ENCODE assay signal across 5 cellular contexts in the genomic region with DNA sequence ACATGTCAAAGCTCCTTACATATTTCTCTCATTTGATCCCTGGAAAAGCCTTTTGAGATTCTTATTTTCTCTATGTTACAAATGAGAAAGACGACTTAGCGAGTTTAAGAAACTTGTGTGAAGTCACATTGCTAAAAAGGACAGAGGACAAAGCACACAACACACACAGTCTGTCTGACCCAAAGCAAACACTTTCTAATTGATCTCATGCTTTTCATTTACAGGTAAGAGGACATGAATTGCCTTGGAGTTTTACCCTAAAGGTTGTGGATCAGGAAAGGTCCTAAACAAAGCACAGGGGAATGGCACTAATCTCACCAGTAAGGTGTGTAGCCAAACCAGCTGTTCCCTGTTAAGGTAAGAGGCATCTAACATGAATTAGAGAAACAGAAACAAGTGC.
"Had no signal": no experiment of that assay in that cellular context is flagged by ENCODE, and none has a peak within 500 bp of the region (broad histone marks: within the 10 kb centered on the region; RNA-seq: fewer than 3 reads in every experiment).

No MANE protein-coding gene starts in this region.

- H3K4me1 Mint-ChIP-seq: IgD-negative memory B cell had no signal

- H3K9me3 Mint-ChIP-seq: GM23338, H9, IgD-negative memory B cell had no signal

- H3K4me3 Mint-ChIP-seq: GM23338, H9, IgD-negative memory B cell had no signal

- H3K27ac Mint-ChIP-seq: GM23338, H9, IgD-negative memory B cell had no signal

- H2AFZ ChIP-seq: GM23338 had no signal

- DNase-seq: H9, HCEC 1CT had no signal

- H3K4me3 ChIP-seq: GM23338 had no signal

- H3K4me2 ChIP-seq: GM23338, KMS-11 had no signal

- H3K27ac ChIP-seq: KMS-11 had no signal

- ATAC-seq: GM23338 had no signal

- H3K27me3 Mint-ChIP-seq: IgD-negative memory B cell had no signal
